Comparison of ENCODE assay signal across 23 cellular contexts in genomic region chr14:21229821-21230220, GRCh38. TPM values are rescaled to one million over a fixed set of nuclear protein-coding genes. Genes with fewer than 3 reads are reported as not detected.
DNase-seq lines count a peak whose midpoint lies in the region; ATAC-seq, FAIRE-seq and TF ChIP-seq lines count a peak whose summit lies in the region.
"Had no signal": no experiment of that assay in that cellular context is flagged by ENCODE, and none has a peak within 500 bp of the region (broad histone marks: within the 10 kb centered on the region; RNA-seq: fewer than 3 reads in every experiment).

No MANE protein-coding gene starts in this region.

- peak overlapping the region; percentile 25 for H3K4me3 Mint-ChIP-seq in activated T-cell treated with anti-CD3 and anti-CD28 coated beads, Interleukin-2, amount 50 U/mL, for 24 hours
- H3K4me3 Mint-ChIP-seq in activated naive CD8-positive, alpha-beta T cell treated with anti-CD3 and anti-CD28 coated beads, Interleukin-2, amount 50 U/mL, for 24 hours, result no peak overlapping the region
- H3K4me3 Mint-ChIP-seq: stimulated activated naive B cell treated with anti-CD40 and anti-IgM and Interleukin-4, amounts not matched to agents 10 μg/mL and 1 μg/mL and 100 μg/mL, for 72 hours had no signal

- TF ChIP-seq POLR2A in spleen (IDR thresholded peaks at IDR 0.05), result no peak

- no peak for FAIRE-seq in kidney (lab: Jason Lieb, UNC)
- FAIRE-seq: endothelial cell of umbilical vein, frontal cortex had no signal

- 39 to 63% (median 45%) methylated on average over 5 of the region's 5 CpGs for WGBS in spleen, 5 donors

- DNase-seq in activated T-cell treated with anti-CD3 and anti-CD28 coated beads, Interleukin-2, amount 50 U/mL, for 24 hours, result no peak
- no peak for DNase-seq in activated T-cell treated with anti-CD3 and anti-CD28 coated beads, Interleukin-2, amount 50 U/mL, for 48 hours
- no peak for DNase-seq in Panc1 (ENCODE audit: low read depth, low spot score)
- no peak for DNase-seq in activated naive CD8-positive, alpha-beta T cell treated with anti-CD3 and anti-CD28 coated beads, Interleukin-2, amount 50 U/mL, for 24 hours
- DNase-seq in spleen, result no peak
- no peak for DNase-seq in amygdala (lab: John Stamatoyannopoulos, UW)
- no peak for DNase-seq in kidney
- DNase-seq: ACHN; activated CD4-positive, alpha-beta T cell treated with anti-CD3 and anti-CD28 coated beads for 1 hour; H7; NCI-H187 treated with DMSO at 0.1 percent for 48 hours; NCI-H526; PC-9; sigmoid colon; stimulated activated naive B cell treated with anti-CD40 and anti-IgM and Interleukin-4, amounts not matched to agents 10 μg/mL and 1 μg/mL and 100 μg/mL, for 72 hours; SW 1271 had no signal

- ATAC-seq in Panc1, result no peak
- ATAC-seq in activated naive CD8-positive, alpha-beta T cell treated with anti-CD3 and anti-CD28 coated beads, Interleukin-2, amount 50 U/mL, for 24 hours, result peak; percentile 77
- no peak for ATAC-seq in HG03460 (IDR thresholded peaks at IDR 0.05; ENCODE audit: unreplicated experiment)

- peaks cover 82% of the 10 kb centered on the region for H3K4me1 Mint-ChIP-seq in activated T-cell treated with anti-CD3 and anti-CD28 coated beads, Interleukin-2, amount 50 U/mL, for 24 hours (ENCODE audit: low read depth)
- H3K4me1 Mint-ChIP-seq in activated naive CD8-positive, alpha-beta T cell treated with anti-CD3 and anti-CD28 coated beads, Interleukin-2, amount 50 U/mL, for 24 hours, result peaks cover 82% of the 10 kb centered on the region

- H3K27ac ChIP-seq in Panc1 (ENCODE audit: low read length) (no peak overlapping the region), spleen (peak overlapping the region in 6 of 8 donors; percentile 9 to 61 (median 52)), kidney (ENCODE audit: low read depth in 2 of 2, low read length in 2 of 2) (no peak overlapping the region)
- H3K27ac ChIP-seq: KMS-11, neutrophil, PC-9, sigmoid colon, vagina had no signal

- H3K27ac Mint-ChIP-seq in activated T-cell treated with anti-CD3 and anti-CD28 coated beads, Interleukin-2, amount 50 U/mL, for 24 hours, result peak overlapping the region; percentile 73
- peak overlapping the region; percentile 85 for H3K27ac Mint-ChIP-seq in activated naive CD8-positive, alpha-beta T cell treated with anti-CD3 and anti-CD28 coated beads, Interleukin-2, amount 50 U/mL, for 24 hours
- H3K27ac Mint-ChIP-seq: stimulated activated naive B cell treated with anti-CD40 and anti-IgM and Interleukin-4, amounts not matched to agents 10 μg/mL and 1 μg/mL and 100 μg/mL, for 72 hours had no signal

- in situ Hi-C loops in Panc1 (cut with HindIII; ENCODE audit: low pct_unique_long_range_greater_than_20kb, low sequenced_read_pairs), result no loop called here

- no peak overlapping the region for H3K4me3 ChIP-seq in Panc1 (ENCODE audit: low read depth in 2 of 2, low read length in 2 of 2)
- peak overlapping the region in 1 of 8 donors; percentile 5 for H3K4me3 ChIP-seq in spleen
- no peak overlapping the region for H3K4me3 ChIP-seq in kidney (ENCODE audit: low read length in 2 of 2)
- H3K4me3 ChIP-seq: PC-9, sigmoid colon, vagina had no signal

- H3K36me3 ChIP-seq in Panc1 (ENCODE audit: control insufficient read depth, insufficient read depth, low read length) (peaks cover 45% of the 10 kb centered on the region), spleen (peaks cover 0 to 100% (median 91%) of the 10 kb centered on the region in 6 donors), kidney (ENCODE audit: control insufficient read depth in 1 of 2, insufficient read depth in 2 of 2, low read length in 2 of 2) (peaks cover 26 to 66% of the 10 kb centered on the region in 2 donors)

- no peak overlapping the region for H3K9ac ChIP-seq in kidney (ENCODE audit: low read length in 2 of 2)
- H3K9ac ChIP-seq: KMS-11 had no signal

- H3K9me3 ChIP-seq in Panc1 (ENCODE audit: control insufficient read depth, insufficient read depth, low read depth, low read length) (no peaks in the 10 kb centered on the region), spleen (no peaks in the 10 kb centered on the region), kidney (ENCODE audit: control insufficient read depth in 1 of 2, low read length in 2 of 2) (no peaks in the 10 kb centered on the region)
- H3K9me3 ChIP-seq: neutrophil, sigmoid colon, vagina had no signal

- POLR2A ChIA-PET in Panc1 (lab: Charles Lee), result no interaction called here

- CTCF ChIA-PET in Panc1 (lab: Charles Lee), result no interaction called here

- H3K27me3 ChIP-seq in Panc1 (ENCODE audit: control insufficient read depth, insufficient read depth, low read length) (no peaks in the 10 kb centered on the region), spleen (replicated peaks in 1 of 7) (no peaks in the 10 kb centered on the region)
- H3K27me3 ChIP-seq: neutrophil, sigmoid colon, vagina had no signal

- H3K27me3 Mint-ChIP-seq in activated T-cell treated with anti-CD3 and anti-CD28 coated beads, Interleukin-2, amount 50 U/mL, for 24 hours, result no peaks in the 10 kb centered on the region
- H3K27me3 Mint-ChIP-seq in activated naive CD8-positive, alpha-beta T cell treated with anti-CD3 and anti-CD28 coated beads, Interleukin-2, amount 50 U/mL, for 24 hours, result no peaks in the 10 kb centered on the region
- H3K27me3 Mint-ChIP-seq: stimulated activated naive B cell treated with anti-CD40 and anti-IgM and Interleukin-4, amounts not matched to agents 10 μg/mL and 1 μg/mL and 100 μg/mL, for 72 hours had no signal

- H3K4me1 ChIP-seq in Panc1 (ENCODE audit: control insufficient read depth, insufficient read depth, low read length) (no peaks in the 10 kb centered on the region; the same call in 1 of the 2 replicates), spleen (peaks cover 25 to 99% (median 66%) of the 10 kb centered on the region in 6 donors), kidney (ENCODE audit: control insufficient read depth in 1 of 2, insufficient read depth in 1 of 2, low read depth in 1 of 2, low read length in 2 of 2) (peaks cover 13 to 16% of the 10 kb centered on the region in 2 donors)

- intact Hi-C loops in Panc1 (cut with micrococcal nuclease; ENCODE audit: unreplicated experiment) (no loop called here), spleen (cut with DNase I; ENCODE audit: low total_unique reads) (loop anchor here (10.0 kb wide), 1 partner anchor 155 kb away; the partner anchor contains the start of gene SUPT16H), kidney (cut with DNase I) (no loop called here)

- TSS peak; percentile 16 for BruUV-seq in Panc1 (replicated peaks; lab: Mats Ljungman, UMichigan)

- H3K9me3 Mint-ChIP-seq in activated T-cell treated with anti-CD3 and anti-CD28 coated beads, Interleukin-2, amount 50 U/mL, for 24 hours, result no peaks in the 10 kb centered on the region
- H3K9me3 Mint-ChIP-seq in activated naive CD8-positive, alpha-beta T cell treated with anti-CD3 and anti-CD28 coated beads, Interleukin-2, amount 50 U/mL, for 24 hours, result no peaks in the 10 kb centered on the region
- H3K9me3 Mint-ChIP-seq: stimulated activated naive B cell treated with anti-CD40 and anti-IgM and Interleukin-4, amounts not matched to agents 10 μg/mL and 1 μg/mL and 100 μg/mL, for 72 hours had no signal

- peaks cover 99% of the 10 kb centered on the region for H3K36me3 Mint-ChIP-seq in activated T-cell treated with anti-CD3 and anti-CD28 coated beads, Interleukin-2, amount 50 U/mL, for 24 hours (ENCODE audit: low read depth)
- H3K36me3 Mint-ChIP-seq in activated naive CD8-positive, alpha-beta T cell treated with anti-CD3 and anti-CD28 coated beads, Interleukin-2, amount 50 U/mL, for 24 hours (ENCODE audit: low read depth), result peaks cover 85% of the 10 kb centered on the region

- no peak for TF ChIP-seq CTCF in Panc1 (IDR thresholded peaks at IDR 0.05)
- TF ChIP-seq CTCF in spleen (IDR thresholded peaks at IDR 0.05 in 8 of 11, conservative IDR thresholded peaks at IDR 0.05 in 3 of 11), result no peak
- TF ChIP-seq CTCF in kidney (IDR thresholded peaks at IDR 0.05; ENCODE audit: borderline replicate concordance, extremely low read depth, insufficient read depth), result no peak

RNA-seq across cellular contexts. Expression of gene HNRNPC, which starts 39.4 kb away (rescaled TPM):
- total RNA-seq in Panc1 (2021; ENCODE audit: unreplicated experiment) (537 TPM), spleen (100 to 1,000 TPM; 374 to 648 (median 506) TPM), kidney (398 TPM)
- 384 TPM for polyA plus RNA-seq in Panc1 (2012; ENCODE audit: insufficient read length)
- polyA plus RNA-seq in spleen (100 to 1,000 TPM; 497 to 824 (median 677) TPM), kidney (ENCODE audit: insufficient read depth, low read depth, low replicate concordance) (462 TPM)

RNA-seq across cellular contexts. Expression of gene RPGRIP1, which starts 50.1 kb away (rescaled TPM):
- total RNA-seq in Panc1 (2021; ENCODE audit: unreplicated experiment) (0.28 TPM), spleen (1 to 10 TPM in 3 of 7 donors, under 1 TPM in 4; 0.33 to 4.0 (median 0.87) TPM), kidney (0.47 TPM)
- polyA plus RNA-seq in Panc1 (2012; ENCODE audit: insufficient read length), result not detected
- polyA plus RNA-seq in spleen (1 to 10 TPM in 1 of 3 donors, under 1 TPM in 2; 0.46 to 1.3 (median 0.61) TPM), kidney (ENCODE audit: insufficient read depth, low read depth, low replicate concordance) (not detected)
- total RNA-seq: chondrocyte, endothelial cell of umbilical vein, frontal cortex, vagina had no signal
- polyA plus RNA-seq: endothelial cell of umbilical vein had no signal

Comparison
In these comparisons a context has a peak if more than half of its experiments do, and no peak if none do; other contexts are left out.
1. H3K27ac ChIP-seq: peak in spleen (6 of 8); none in Panc1 (single experiment) and kidney (0 of 2).